In genomic region chr19:1102407-1103106, GRCh38 we compare ENCODE assay signal across 8 cellular contexts. TPM values are rescaled to one million over a fixed set of nuclear protein-coding genes. Genes with fewer than 3 reads are reported as not detected.
A peak's percentile ranks its signal among the peaks of the same experiment; 100 is the strongest.
DNase-seq lines count a peak whose midpoint lies in the region; FAIRE-seq and TF ChIP-seq lines count a peak whose summit lies in the region.

No MANE protein-coding gene starts in this region.

- peak overlapping the region; percentile 67 for H3K4me3 Mint-ChIP-seq in activated naive CD8-positive, alpha-beta T cell treated with anti-CD3 and anti-CD28 coated beads for 36 hours

- H3K9me3 Mint-ChIP-seq in activated naive CD8-positive, alpha-beta T cell treated with anti-CD3 and anti-CD28 coated beads for 36 hours = peaks cover 2% of the 10 kb centered on the region

- H4K20me1 ChIP-seq in hepatocyte (ENCODE audit: insufficient read depth, poor library complexity, severe bottlenecking) = peaks cover 19% of the 10 kb centered on the region

- peaks cover 24% of the 10 kb centered on the region for H3K79me2 ChIP-seq in hepatocyte

- H3K4me1 ChIP-seq in hepatocyte (ENCODE audit: insufficient read depth) = peaks cover 47% of the 10 kb centered on the region

- DNase-seq in NB4 (ENCODE audit: low read depth) = peak; percentile 54
- DNase-seq in activated naive CD8-positive, alpha-beta T cell treated with anti-CD3 and anti-CD28 coated beads for 36 hours = peak; percentile 75
- peak; percentile 89 for DNase-seq in hepatocyte (ENCODE audit: low spot score)
- peak; percentile 66 to 72 for DNase-seq in stimulated activated CD4-positive, alpha-beta T cell treated with anti-CD3 and anti-CD28 coated beads, Interleukin-2, amount 100 ng/mL, for 24 hours
- no peak for DNase-seq in NCI-H524 (lab: John Stamatoyannopoulos, UW)
- DNase-seq in COR-L47 (lab: John Stamatoyannopoulos, UW) = no peak
- DNase-seq in GM10266 (ENCODE audit: extremely low spot score) = no peak

- WGBS in hepatocyte (ENCODE audit: low lambda C conversion rate, missing lambda C conversion rate) = 63% methylated on average over 16 of the region's 16 CpGs

- TF ChIP-seq POLR2A in NB4 (IDR thresholded peaks at IDR 0.05; ENCODE audit: extremely low read depth, insufficient read length) = no peak

- FAIRE-seq in G401.6 (lab: Jason Lieb, UNC) = peak; percentile 31

- H3K27me3 Mint-ChIP-seq in activated naive CD8-positive, alpha-beta T cell treated with anti-CD3 and anti-CD28 coated beads for 36 hours = no peaks in the 10 kb centered on the region

- peak overlapping the region; percentile 80 for H3K27ac Mint-ChIP-seq in activated naive CD8-positive, alpha-beta T cell treated with anti-CD3 and anti-CD28 coated beads for 36 hours

- H3K9me3 ChIP-seq in hepatocyte (ENCODE audit: low read depth) = no peaks in the 10 kb centered on the region

- H3K4me1 Mint-ChIP-seq in activated naive CD8-positive, alpha-beta T cell treated with anti-CD3 and anti-CD28 coated beads for 36 hours = peaks cover 45% of the 10 kb centered on the region

- peak overlapping the region; percentile 97 for H3K27ac ChIP-seq in hepatocyte

- H3K36me3 ChIP-seq in hepatocyte (replicated peaks; ENCODE audit: insufficient read depth, low read depth) = no peaks in the 10 kb centered on the region

- H2AFZ ChIP-seq in hepatocyte = no peak overlapping the region

- no peaks in the 10 kb centered on the region for H3K27me3 ChIP-seq in hepatocyte

- no peak for TF ChIP-seq CTCF in NB4 (IDR thresholded peaks at IDR 0.05; ENCODE audit: low read depth, low read length)
- no peak for TF ChIP-seq CTCF in hepatocyte (IDR thresholded peaks at IDR 0.05; ENCODE audit: poor library complexity)
- TF ChIP-seq CTCF in GM10266 (IDR thresholded peaks at IDR 0.05; ENCODE audit: control insufficient read depth, insufficient read depth, low read depth, missing control alignments) = no peak

- H3K4me3 ChIP-seq in NB4 (ENCODE audit: low read depth, low read length) = no peak overlapping the region
- H3K4me3 ChIP-seq in hepatocyte = no peak overlapping the region

- no peaks in the 10 kb centered on the region for H3K9me2 ChIP-seq in hepatocyte (replicated peaks; ENCODE audit: insufficient read depth)

- H3K36me3 Mint-ChIP-seq in activated naive CD8-positive, alpha-beta T cell treated with anti-CD3 and anti-CD28 coated beads for 36 hours = peaks cover 2% of the 10 kb centered on the region

- peak overlapping the region; percentile 70 for H3K4me2 ChIP-seq in hepatocyte

RNA-seq across cellular contexts. Expression of gene GPX4, which starts 1.2 kb away (rescaled TPM):
- total RNA-seq in activated naive CD8-positive, alpha-beta T cell treated with anti-CD3 and anti-CD28 coated beads for 36 hours = 100 to 1,000 TPM; 225 to 231 TPM
- total RNA-seq in hepatocyte = 524 and 539 TPM in 2 replicates
- polyA plus RNA-seq in hepatocyte = 729 and 735 TPM in 2 replicates

RNA-seq across cellular contexts. Expression of gene POLR2E, which starts 7.4 kb away (rescaled TPM):
- total RNA-seq in activated naive CD8-positive, alpha-beta T cell treated with anti-CD3 and anti-CD28 coated beads for 36 hours = 100 to 1,000 TPM; 290 to 291 TPM
- total RNA-seq in hepatocyte = 126 and 170 TPM in 2 replicates
- polyA plus RNA-seq in hepatocyte = 326 and 328 TPM in 2 replicates

RNA-seq across cellular contexts. Expression of gene ARHGAP45, which starts 35.6 kb away (rescaled TPM):
- 100 to 1,000 TPM; 113 to 122 TPM for total RNA-seq in activated naive CD8-positive, alpha-beta T cell treated with anti-CD3 and anti-CD28 coated beads for 36 hours
- total RNA-seq in hepatocyte = 11.0 and 12.9 TPM in 2 replicates
- polyA plus RNA-seq in hepatocyte = 16.0 and 18.3 TPM in 2 replicates

Comparison
In these comparisons a context has a peak if more than half of its experiments do, and no peak if none do; other contexts are left out.
1. DNase-seq: peak in NB4 (single experiment), activated naive CD8-positive, alpha-beta T cell treated with anti-CD3 and anti-CD28 coated beads for 36 hours (single experiment), hepatocyte (single experiment) and stimulated activated CD4-positive, alpha-beta T cell treated with anti-CD3 and anti-CD28 coated beads, Interleukin-2, amount 100 ng/mL, for 24 hours (2 of 2); none in NCI-H524 (0 of 2), COR-L47 (single experiment) and GM10266 (single experiment).